ENCODE assay signal across 18 cellular contexts in genomic region chr16:75333770-75334169, GRCh38.
DNase-seq lines count a peak whose midpoint lies in the region; ATAC-seq and TF ChIP-seq lines count a peak whose summit lies in the region.
"Had no signal": no experiment of that assay in that cellular context is flagged by ENCODE, and none has a peak within 500 bp of the region (broad histone marks: within the 10 kb centered on the region; RNA-seq: fewer than 3 reads in every experiment).

No MANE protein-coding gene starts in this region.

- 0 out of 2 replicates have a peak overlapping the region, but pooled peaks have one; percentile 46 for H3K27ac ChIP-seq in SK-N-MC
- H3K27ac ChIP-seq: coronary artery, epithelial cell of prostate had no signal

- H3K9ac ChIP-seq in SK-N-MC (ENCODE audit: insufficient read length): no peak overlapping the region

- peaks cover 32% of the 10 kb centered on the region for H3K4me1 Mint-ChIP-seq in glutamatergic neuron (ENCODE audit: low read depth, unreplicated experiment)

- H3K36me3 Mint-ChIP-seq in glutamatergic neuron (ENCODE audit: unreplicated experiment): no peaks in the 10 kb centered on the region

- H3K27ac Mint-ChIP-seq in glutamatergic neuron (ENCODE audit: unreplicated experiment): peak overlapping the region; percentile 6
- H3K27ac Mint-ChIP-seq: activated CD4-positive, alpha-beta T cell treated with anti-CD3 and anti-CD28 coated beads, Interleukin-2, amount 10 ng/mL, durations not matched to agents 7 days and 5 days; H9 had no signal

- peaks cover 3% of the 10 kb centered on the region for H3K9me3 Mint-ChIP-seq in glutamatergic neuron (ENCODE audit: unreplicated experiment)
- H3K9me3 Mint-ChIP-seq: activated CD4-positive, alpha-beta T cell treated with anti-CD3 and anti-CD28 coated beads, Interleukin-2, amount 10 ng/mL, durations not matched to agents 7 days and 5 days; H9 had no signal

- no peaks in the 10 kb centered on the region for H3K9me3 ChIP-seq in SK-N-MC (ENCODE audit: low read depth, low read length)

- ATAC-seq in GM21526 (IDR thresholded peaks at IDR 0.05; ENCODE audit: low FRiP score, unreplicated experiment) (no peak), HG02759 (IDR thresholded peaks at IDR 0.05; ENCODE audit: unreplicated experiment) (no peak), HG03108 (IDR thresholded peaks at IDR 0.05; ENCODE audit: unreplicated experiment) (no peak)
- ATAC-seq: stimulated activated naive CD8-positive, alpha-beta T cell treated with anti-CD3 and anti-CD28 coated beads, Interleukin-15, Interleukin-2, amounts not matched to agents 100 U/mL and 50 U/mL, for 24 hours had no signal

- peaks cover 1% of the 10 kb centered on the region for H3K27me3 Mint-ChIP-seq in glutamatergic neuron (ENCODE audit: unreplicated experiment)
- H3K27me3 Mint-ChIP-seq: activated CD4-positive, alpha-beta T cell treated with anti-CD3 and anti-CD28 coated beads, Interleukin-2, amount 10 ng/mL, durations not matched to agents 7 days and 5 days had no signal

- DNase-seq in CD1c-positive myeloid dendritic cell (ENCODE audit: extremely low spot score) (peak; percentile 34), SK-N-MC (ENCODE audit: low read depth, low spot score) (no peak), glutamatergic neuron (no peak), hippocampal formation (lab: John Stamatoyannopoulos, UW) (no peak)
- peak; percentile 46 for DNase-seq in Jurkat, Clone E6-1 (ENCODE audit: low read depth, low spot score)
- DNase-seq: activated CD4-positive, alpha-beta T cell treated with anti-CD3 and anti-CD28 coated beads, Interleukin-2, amount 10 ng/mL, durations not matched to agents 7 days and 5 days; aorta; H9; midbrain; NCI-H187; RPMI8226; stimulated activated naive CD8-positive, alpha-beta T cell treated with anti-CD3 and anti-CD28 coated beads, Interleukin-15, Interleukin-2, amounts not matched to agents 100 U/mL and 50 U/mL, for 24 hours had no signal

- no peak overlapping the region for H3K4me3 Mint-ChIP-seq in glutamatergic neuron (ENCODE audit: unreplicated experiment)
- H3K4me3 Mint-ChIP-seq: activated CD4-positive, alpha-beta T cell treated with anti-CD3 and anti-CD28 coated beads, Interleukin-2, amount 10 ng/mL, durations not matched to agents 7 days and 5 days; H9 had no signal

- no peak for TF ChIP-seq CTCF in glutamatergic neuron (IDR thresholded peaks at IDR 0.05; ENCODE audit: partially characterized antibody, unreplicated experiment)

- no peaks in the 10 kb centered on the region for H3K36me3 ChIP-seq in SK-N-MC (ENCODE audit: insufficient read depth, low read length)

- no peak overlapping the region for H3K4me3 ChIP-seq in Jurkat, Clone E6-1 (ENCODE audit: low read length)
- H3K4me3 ChIP-seq in SK-N-MC: no peak overlapping the region
- H3K4me3 ChIP-seq: coronary artery, skin epidermis had no signal

Comparison
In these comparisons a context has a peak if more than half of its experiments do, and no peak if none do; other contexts are left out.
1. DNase-seq: peak in CD1c-positive myeloid dendritic cell (single experiment) and Jurkat, Clone E6-1 (single experiment); none in SK-N-MC (single experiment), glutamatergic neuron (single experiment) and hippocampal formation (0 of 2).